1 cellular context compared by ENCODE assay signal in the genomic region with DNA sequence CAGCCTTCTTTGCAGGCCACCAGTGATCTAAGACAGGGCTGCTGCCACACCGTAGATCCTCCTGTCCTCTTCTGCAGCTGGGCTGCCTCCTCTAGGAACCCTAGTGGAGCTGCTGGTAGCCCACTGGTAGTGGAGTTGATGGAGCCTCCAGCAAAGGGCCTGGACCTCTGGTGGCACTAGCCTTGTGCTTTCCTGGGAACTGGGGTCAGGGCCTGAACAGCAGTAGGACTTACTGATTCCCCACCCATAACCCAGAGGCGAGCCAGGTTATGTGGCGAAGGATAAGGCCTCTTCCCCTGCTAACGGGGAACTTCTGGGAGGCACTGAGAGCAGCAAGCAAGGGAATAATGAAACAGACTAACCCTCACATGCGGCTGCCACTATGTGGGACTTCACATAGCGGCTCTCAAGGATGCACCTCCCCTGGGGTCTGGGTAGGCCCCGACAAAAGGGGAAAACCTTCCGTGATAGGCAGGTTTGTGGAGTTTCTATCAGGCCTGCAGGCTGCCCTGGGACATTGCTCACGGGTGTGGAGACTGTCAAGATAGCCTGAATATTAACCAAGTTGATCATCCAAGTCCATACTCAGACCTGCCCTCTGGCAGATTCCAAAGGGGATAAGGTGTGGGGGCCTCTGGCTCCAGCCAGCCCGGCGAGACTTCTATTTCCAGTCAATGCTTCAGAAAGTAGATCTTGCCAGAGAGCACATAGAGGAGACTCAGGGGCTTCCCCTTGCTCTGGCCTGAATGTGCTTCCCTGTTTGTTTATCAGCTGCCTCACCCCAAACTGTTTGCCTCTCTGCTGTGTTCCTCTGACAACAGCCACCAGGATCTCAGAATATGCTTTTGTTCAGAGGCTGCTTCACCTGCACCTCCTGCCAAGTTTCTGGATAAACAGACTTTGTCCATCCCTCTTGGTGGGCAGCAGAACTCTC.
TF ChIP-seq lines count a peak whose summit lies in the region.

No MANE protein-coding gene starts in this region.

TF ChIP-seq in IMR-90, 13 proteins besides CTCF, POLR2A, EP300 and RAD21 (continued from another document):
- TF ChIP-seq, protein P1, sequence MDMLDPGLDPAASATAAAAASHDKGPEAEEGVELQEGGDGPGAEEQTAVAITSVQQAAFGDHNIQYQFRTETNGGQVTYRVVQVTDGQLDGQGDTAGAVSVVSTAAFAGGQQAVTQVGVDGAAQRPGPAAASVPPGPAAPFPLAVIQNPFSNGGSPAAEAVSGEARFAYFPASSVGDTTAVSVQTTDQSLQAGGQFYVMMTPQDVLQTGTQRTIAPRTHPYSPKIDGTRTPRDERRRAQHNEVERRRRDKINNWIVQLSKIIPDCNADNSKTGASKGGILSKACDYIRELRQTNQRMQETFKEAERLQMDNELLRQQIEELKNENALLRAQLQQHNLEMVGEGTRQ (IDR thresholded peaks at IDR 0.05; ENCODE audit: low read depth, low read length), result no peak
- TF ChIP-seq BHLHE40 (IDR thresholded peaks at IDR 0.05; ENCODE audit: low read depth, low read length) (no peak), NFE2L2 (IDR thresholded peaks at IDR 0.05; ENCODE audit: low read depth, low read length) (no peak), RCOR1 (IDR thresholded peaks at IDR 0.05; ENCODE audit: insufficient replicate concordance, low read length) (no peak), SMC3 (IDR thresholded peaks at IDR 0.05; ENCODE audit: low read depth, low read length) (no peak), MAFK (IDR thresholded peaks at IDR 0.05; ENCODE audit: low read depth, low read length) (no peak), CHD1 (IDR thresholded peaks at IDR 0.05; ENCODE audit: low read depth, low read length) (no peak), FOS (IDR thresholded peaks at IDR 0.05; ENCODE audit: low read depth, low read length) (no peak), RFX5 (IDR thresholded peaks at IDR 0.05; ENCODE audit: low read depth, low read length) (no peak), MXI1 (IDR thresholded peaks at IDR 0.05; ENCODE audit: borderline replicate concordance, low read depth, low read length) (no peak), MAZ (IDR thresholded peaks at IDR 0.05; ENCODE audit: borderline replicate concordance, low read depth, low read length) (no peak)
- TF ChIP-seq, protein P2, sequence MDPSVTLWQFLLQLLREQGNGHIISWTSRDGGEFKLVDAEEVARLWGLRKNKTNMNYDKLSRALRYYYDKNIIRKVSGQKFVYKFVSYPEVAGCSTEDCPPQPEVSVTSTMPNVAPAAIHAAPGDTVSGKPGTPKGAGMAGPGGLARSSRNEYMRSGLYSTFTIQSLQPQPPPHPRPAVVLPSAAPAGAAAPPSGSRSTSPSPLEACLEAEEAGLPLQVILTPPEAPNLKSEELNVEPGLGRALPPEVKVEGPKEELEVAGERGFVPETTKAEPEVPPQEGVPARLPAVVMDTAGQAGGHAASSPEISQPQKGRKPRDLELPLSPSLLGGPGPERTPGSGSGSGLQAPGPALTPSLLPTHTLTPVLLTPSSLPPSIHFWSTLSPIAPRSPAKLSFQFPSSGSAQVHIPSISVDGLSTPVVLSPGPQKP (IDR thresholded peaks at IDR 0.05; ENCODE audit: borderline replicate concordance, low read depth, low read length), result no peak
